In genomic region chr22:38724176-38724575, GRCh38 we compare ENCODE assay signal across 12 cellular contexts. TPM values are rescaled to one million over a fixed set of nuclear protein-coding genes. Genes with fewer than 3 reads are reported as not detected.
DNase-seq lines count a peak whose midpoint lies in the region; ATAC-seq and TF ChIP-seq lines count a peak whose summit lies in the region.
"Had no signal": no experiment of that assay in that cellular context is flagged by ENCODE, and none has a peak within 500 bp of the region (broad histone marks: within the 10 kb centered on the region; RNA-seq: fewer than 3 reads in every experiment).

No MANE protein-coding gene starts in this region.

- H3K27ac ChIP-seq in substantia nigra (ENCODE audit: low read depth, low read length, poor library complexity, severe bottlenecking) = peak overlapping the region; percentile 65
- H3K27ac ChIP-seq: C4-2B had no signal

- H3K9me3 Mint-ChIP-seq in activated naive CD4-positive, alpha-beta T cell treated with anti-CD3 and anti-CD28 coated beads for 36 hours = no peaks in the 10 kb centered on the region
- H3K9me3 Mint-ChIP-seq in activated B cell treated with CpG ODN at 0.5 μM for 24 hours = no peaks in the 10 kb centered on the region

- POLR2A ChIA-PET in activated B cell treated with CpG ODN at 0.5 μM for 24 hours (lab: Charles Lee) = interaction anchor here (0.8 to 2.4 kb wide), 3 partner anchors 10 to 42 kb away, joined by 3 to 8 read pairs (median 5); no protein-coding TSS in a partner anchor

- H3K27ac Mint-ChIP-seq in activated naive CD4-positive, alpha-beta T cell treated with anti-CD3 and anti-CD28 coated beads for 36 hours = no peak overlapping the region
- no peak overlapping the region for H3K27ac Mint-ChIP-seq in activated B cell treated with CpG ODN at 0.5 μM for 24 hours

- peak; percentile 1 for DNase-seq in activated naive CD4-positive, alpha-beta T cell treated with anti-CD3 and anti-CD28 coated beads for 36 hours
- DNase-seq in activated naive CD4-positive, alpha-beta T cell (lab: John Stamatoyannopoulos, UW) = no peak
- DNase-seq in activated B cell treated with CpG ODN at 0.5 μM for 24 hours (peak; percentile 5), islet precursor cell (peak; percentile 29), substantia nigra (lab: John Stamatoyannopoulos, UW) (no peak), RKO (ENCODE audit: low spot score) (no peak), NCI-H748 (lab: John Stamatoyannopoulos, UW; ENCODE audit: unreplicated experiment) (no peak)
- DNase-seq: GF-D8, NCI-H2081 treated with DMSO at 0.1 percent for 48 hours, NCI-H524 treated with DMSO at 0.1 percent for 48 hours had no signal

- H3K27me3 Mint-ChIP-seq in activated naive CD4-positive, alpha-beta T cell treated with anti-CD3 and anti-CD28 coated beads for 36 hours (ENCODE audit: low read depth) = no peaks in the 10 kb centered on the region
- no peaks in the 10 kb centered on the region for H3K27me3 Mint-ChIP-seq in activated B cell treated with CpG ODN at 0.5 μM for 24 hours

- CTCF ChIA-PET in activated naive CD4-positive, alpha-beta T cell treated with anti-CD3 and anti-CD28 coated beads for 36 hours (lab: Charles Lee) = interaction anchor here (0.6 to 2.1 kb wide), 13 partner anchors 9 to 125 kb away, joined by 3 to 8 read pairs (median 5); no protein-coding TSS in a partner anchor
- CTCF ChIA-PET in activated B cell treated with CpG ODN at 0.5 μM for 24 hours (lab: Charles Lee) = interaction anchor here (1.1 to 1.2 kb wide), 3 partner anchors 10 to 672 kb away, joined by 3 to 7 read pairs (median 4); no protein-coding TSS in a partner anchor

- ATAC-seq in activated B cell treated with CpG ODN at 0.5 μM for 24 hours (ENCODE audit: low read depth) = no peak
- ATAC-seq: Right ventricle myocardium inferior had no signal

- intact Hi-C loops in activated naive CD4-positive, alpha-beta T cell treated with anti-CD3 and anti-CD28 coated beads for 36 hours (cut with micrococcal nuclease) = no loop called here
- intact Hi-C loops in activated B cell treated with CpG ODN at 0.5 μM for 24 hours (cut with micrococcal nuclease) = loop anchor here (5.0 kb wide), 1 partner anchor 33 kb away; the partner anchor contains the start of gene SUN2

- peaks cover 46% of the 10 kb centered on the region for H3K36me3 Mint-ChIP-seq in activated naive CD4-positive, alpha-beta T cell treated with anti-CD3 and anti-CD28 coated beads for 36 hours (ENCODE audit: low read depth)
- peaks cover 92% of the 10 kb centered on the region for H3K36me3 Mint-ChIP-seq in activated B cell treated with CpG ODN at 0.5 μM for 24 hours (ENCODE audit: low read depth)

- no peaks in the 10 kb centered on the region for H3K4me1 Mint-ChIP-seq in activated naive CD4-positive, alpha-beta T cell treated with anti-CD3 and anti-CD28 coated beads for 36 hours (ENCODE audit: low read depth)
- H3K4me1 Mint-ChIP-seq in activated B cell treated with CpG ODN at 0.5 μM for 24 hours = no peaks in the 10 kb centered on the region

- no peak for TF ChIP-seq CTCF in activated B cell treated with CpG ODN at 0.5 μM for 24 hours (IDR thresholded peaks at IDR 0.05)

- H3K4me3 Mint-ChIP-seq in activated naive CD4-positive, alpha-beta T cell treated with anti-CD3 and anti-CD28 coated beads for 36 hours = no peak overlapping the region
- H3K4me3 Mint-ChIP-seq in activated B cell treated with CpG ODN at 0.5 μM for 24 hours = no peak overlapping the region

RNA-seq across cellular contexts. Expression of gene GTPBP1, which starts 18.4 kb away (rescaled TPM):
- 100 to 1,000 TPM in 1 of 2 experiments, 10 to 100 TPM in 1; 98.9 to 107 TPM for total RNA-seq in activated naive CD4-positive, alpha-beta T cell treated with anti-CD3 and anti-CD28 coated beads for 36 hours
- 90.6 and 103 TPM in 2 replicates for total RNA-seq in activated B cell treated with CpG ODN at 0.5 μM for 24 hours

RNA-seq across cellular contexts. Expression of gene JOSD1, which starts 23.4 kb away (rescaled TPM):
- total RNA-seq in activated naive CD4-positive, alpha-beta T cell treated with anti-CD3 and anti-CD28 coated beads for 36 hours = 10 to 100 TPM; 48.9 to 54.3 TPM
- 39.3 and 45.2 TPM in 2 replicates for total RNA-seq in activated B cell treated with CpG ODN at 0.5 μM for 24 hours

RNA-seq across cellular contexts. Expression of gene SUN2, which starts 31.6 kb away (rescaled TPM):
- 100 to 1,000 TPM; 120 to 121 TPM for total RNA-seq in activated naive CD4-positive, alpha-beta T cell treated with anti-CD3 and anti-CD28 coated beads for 36 hours
- 122 and 146 TPM in 2 replicates for total RNA-seq in activated B cell treated with CpG ODN at 0.5 μM for 24 hours

RNA-seq across cellular contexts. Expression of gene TOMM22, which starts 42.4 kb away (rescaled TPM):
- 100 to 1,000 TPM; 151 to 154 TPM for total RNA-seq in activated naive CD4-positive, alpha-beta T cell treated with anti-CD3 and anti-CD28 coated beads for 36 hours
- 99.4 and 109 TPM in 2 replicates for total RNA-seq in activated B cell treated with CpG ODN at 0.5 μM for 24 hours

Comparison
In these comparisons a context has a peak if more than half of its experiments do, and no peak if none do; other contexts are left out.
1. DNase-seq: peak in activated naive CD4-positive, alpha-beta T cell treated with anti-CD3 and anti-CD28 coated beads for 36 hours (single experiment), activated B cell treated with CpG ODN at 0.5 μM for 24 hours (single experiment) and islet precursor cell (single experiment); none in activated naive CD4-positive, alpha-beta T cell (0 of 4), substantia nigra (0 of 49), RKO (single experiment) and NCI-H748 (single experiment).